ENCODE assay signal across 8 cellular contexts in the genomic region with DNA sequence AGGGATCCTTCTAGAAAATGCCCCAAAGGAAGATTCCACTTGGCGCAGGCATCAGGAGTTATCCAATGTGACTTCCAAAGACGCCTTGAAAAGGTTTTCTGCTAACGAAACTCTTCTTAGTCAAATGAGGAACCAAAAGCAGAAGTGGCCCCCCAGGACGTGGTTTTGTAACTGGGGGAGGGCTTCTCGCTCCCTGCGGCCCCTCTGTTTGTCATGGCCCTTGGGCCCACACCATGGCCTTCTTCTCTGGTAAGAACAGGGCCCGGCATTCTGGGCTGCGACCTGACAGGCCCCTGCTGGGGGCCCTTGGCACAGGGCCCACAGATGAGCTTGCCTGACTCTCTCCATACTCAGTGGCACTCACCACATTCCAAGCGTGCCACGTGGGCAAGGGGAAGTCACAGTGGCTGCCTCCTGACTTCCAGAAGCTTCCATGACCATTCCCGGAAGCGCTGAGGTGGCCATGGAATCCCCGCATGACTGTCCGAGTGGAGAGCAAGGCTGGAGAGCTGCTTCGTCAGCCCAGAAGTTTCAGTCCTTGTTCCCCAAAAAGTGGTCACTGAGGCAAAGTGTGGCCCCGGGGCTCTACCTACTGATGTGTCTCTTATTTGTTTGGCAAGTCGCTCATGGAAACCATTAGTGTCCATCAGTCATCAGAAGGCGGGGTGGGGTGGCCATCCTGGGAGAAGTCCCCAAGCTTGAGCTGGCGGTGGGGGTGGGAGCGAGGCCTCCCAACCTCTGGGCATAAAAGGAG. TPM values are rescaled to one million over a fixed set of nuclear protein-coding genes. Genes with fewer than 3 reads are reported as not detected.
A peak's percentile ranks its signal among the peaks of the same experiment; 100 is the strongest.
DNase-seq lines count a peak whose midpoint lies in the region; ATAC-seq and TF ChIP-seq lines count a peak whose summit lies in the region.

No MANE protein-coding gene starts in this region.

- in situ Hi-C loops in gastrocnemius medialis (cut with MboI; ENCODE audit: low sequenced_read_pairs in 4 of 4): no loop called here
- in situ Hi-C loops in ACHN (cut with HindIII; ENCODE audit: low pct_ligation_motif_present, low pct_unique_long_range_greater_than_20kb, low sequenced_read_pairs): no loop called here

- WGBS in heart left ventricle, 4 donors: 85 to 90% (median 89%) methylated on average over 15 to 20 of the region's 20 CpGs

- ATAC-seq in HG03025 (IDR thresholded peaks at IDR 0.05; ENCODE audit: low FRiP score, unreplicated experiment) (peak; percentile 33), heart left ventricle (peak in 2 of 4 donors; percentile 1 to 4), gastrocnemius medialis (no peak), HG02970 (IDR thresholded peaks at IDR 0.05; ENCODE audit: low FRiP score, unreplicated experiment) (no peak)

- peak overlapping the region; percentile 81 for H3K27ac Mint-ChIP-seq in activated T-cell treated with anti-CD3 and anti-CD28 coated beads, Interleukin-2, amount 50 U/mL, for 24 hours

- H3K27me3 Mint-ChIP-seq in activated T-cell treated with anti-CD3 and anti-CD28 coated beads, Interleukin-2, amount 50 U/mL, for 24 hours: no peaks in the 10 kb centered on the region

- peaks cover 8% of the 10 kb centered on the region for H3K36me3 Mint-ChIP-seq in activated T-cell treated with anti-CD3 and anti-CD28 coated beads, Interleukin-2, amount 50 U/mL, for 24 hours (ENCODE audit: low read depth)

- DNase-seq in activated T-cell treated with anti-CD3 and anti-CD28 coated beads, Interleukin-2, amount 50 U/mL, for 24 hours: peak; percentile 39
- DNase-seq in activated T-cell treated with anti-CD3 and anti-CD28 coated beads, Interleukin-2, amount 50 U/mL, for 48 hours: no peak
- peak; percentile 92 for DNase-seq in SKM-1 treated with dmso at 0.1 percent for 144 hours (lab: John Stamatoyannopoulos, UW; ENCODE audit: unreplicated experiment)
- peak; percentile 51 to 79 (median 53) for DNase-seq in heart left ventricle
- peak in 1 of 2 donors; percentile 51 for DNase-seq in gastrocnemius medialis
- DNase-seq in ACHN: no peak

- H3K36me3 ChIP-seq in heart left ventricle (peaks cover 0 to 16% (median 6%) of the 10 kb centered on the region in 9 donors), gastrocnemius medialis (peaks cover 0 to 5% of the 10 kb centered on the region in 2 donors)

- peak overlapping the region; percentile 69 for H3K4me3 Mint-ChIP-seq in activated T-cell treated with anti-CD3 and anti-CD28 coated beads, Interleukin-2, amount 50 U/mL, for 24 hours

- intact Hi-C loops in heart left ventricle (cut with DNase I) (no loop called here), gastrocnemius medialis (cut with DNase I; ENCODE audit: low total_unique reads) (loop anchor here (1.0 kb wide), 1 partner anchor 23 kb away; no protein-coding TSS in a partner anchor)

- peak overlapping the region in 11 of 12 donors; percentile 82 to 96 (median 87) for H3K27ac ChIP-seq in heart left ventricle
- peak overlapping the region in 3 of 4 donors; percentile 74 to 82 (median 81) for H3K27ac ChIP-seq in gastrocnemius medialis

- peaks cover 41% of the 10 kb centered on the region for H3K4me1 Mint-ChIP-seq in activated T-cell treated with anti-CD3 and anti-CD28 coated beads, Interleukin-2, amount 50 U/mL, for 24 hours (ENCODE audit: low read depth)

- TF ChIP-seq CTCF in heart left ventricle (IDR thresholded peaks at IDR 0.05) (no peak), gastrocnemius medialis (IDR thresholded peaks at IDR 0.05 in 4 of 5, conservative IDR thresholded peaks at IDR 0.05 in 1 of 5) (no peak)

- H3K9me3 Mint-ChIP-seq in activated T-cell treated with anti-CD3 and anti-CD28 coated beads, Interleukin-2, amount 50 U/mL, for 24 hours: no peaks in the 10 kb centered on the region

- no peaks in the 10 kb centered on the region for H3K27me3 ChIP-seq in heart left ventricle
- H3K27me3 ChIP-seq in gastrocnemius medialis: no peaks in the 10 kb centered on the region

- H3K4me3 ChIP-seq in heart left ventricle: peak overlapping the region in 9 of 12 donors; percentile 72 to 97 (median 90)
- H3K4me3 ChIP-seq in gastrocnemius medialis: peak overlapping the region in 2 of 4 donors; percentile 75 to 78

- peaks cover 11 to 80% (median 53%) of the 10 kb centered on the region in 12 donors for H3K4me1 ChIP-seq in heart left ventricle
- H3K4me1 ChIP-seq in gastrocnemius medialis: peaks cover 16 to 27% of the 10 kb centered on the region in 2 donors

- TF ChIP-seq POLR2A in heart left ventricle (IDR thresholded peaks at IDR 0.05): no peak
- TF ChIP-seq POLR2A in gastrocnemius medialis (IDR thresholded peaks at IDR 0.05): no peak

- H3K9me3 ChIP-seq in heart left ventricle (no peaks in the 10 kb centered on the region), gastrocnemius medialis (no peaks in the 10 kb centered on the region)

RNA-seq across cellular contexts. Expression of a gene that starts 0.9 kb away (rescaled TPM):
- total RNA-seq in heart left ventricle (100 to 1,000 TPM in 8 of 9 donors, 10 to 100 TPM in 1; 97.8 to 482 (median 138) TPM), gastrocnemius medialis (10 to 100 TPM; 25.2 to 58.7 (median 51.9) TPM)
- 100 to 1,000 TPM in 1 of 2 donors, 10 to 100 TPM in 1; 92.2 to 122 TPM for polyA plus RNA-seq in heart left ventricle

RNA-seq across cellular contexts. Expression of a gene that starts 11.3 kb away (rescaled TPM):
- under 1 TPM; 0.07 to 0.64 (median 0.25) TPM for total RNA-seq in heart left ventricle
- polyA plus RNA-seq in heart left ventricle: under 1 TPM in 1 of 2 donors, not detected in 1; 0.17 TPM
- total RNA-seq in gastrocnemius medialis: under 1 TPM in 1 of 4 donors, not detected in 3; 0.07 TPM

RNA-seq across cellular contexts. Expression of a gene that starts 24.2 kb away (rescaled TPM):
- 100 to 1,000 TPM in 7 of 9 donors, 10 to 100 TPM in 2; 38.5 to 153 (median 116) TPM for total RNA-seq in heart left ventricle
- 100 to 1,000 TPM in 1 of 2 donors, 10 to 100 TPM in 1; 66.4 to 130 TPM for polyA plus RNA-seq in heart left ventricle
- total RNA-seq in gastrocnemius medialis: 10 to 100 TPM; 27.1 to 38.2 (median 33.7) TPM

RNA-seq across cellular contexts. Expression of a gene that starts 26.9 kb away (rescaled TPM):
- total RNA-seq in heart left ventricle (10 to 100 TPM; 21.7 to 43.8 (median 27.7) TPM), gastrocnemius medialis (10 to 100 TPM; 37.8 to 44.3 (median 40.9) TPM)
- polyA plus RNA-seq in heart left ventricle: 10 to 100 TPM; 21.9 to 24.4 TPM

RNA-seq across cellular contexts. Expression of a gene that starts 34.7 kb away (rescaled TPM):
- total RNA-seq in heart left ventricle (10 to 100 TPM; 34.6 to 51.0 (median 43.7) TPM), gastrocnemius medialis (10 to 100 TPM; 31.6 to 41.3 (median 35.1) TPM)
- polyA plus RNA-seq in heart left ventricle: 10 to 100 TPM; 14.1 to 39.6 TPM

Comparison
In these comparisons a context has a peak if more than half of its experiments do, and no peak if none do; other contexts are left out.
1. DNase-seq: peak in activated T-cell treated with anti-CD3 and anti-CD28 coated beads, Interleukin-2, amount 50 U/mL, for 24 hours (single experiment), SKM-1 treated with dmso at 0.1 percent for 144 hours (single experiment) and heart left ventricle (5 of 5); none in activated T-cell treated with anti-CD3 and anti-CD28 coated beads, Interleukin-2, amount 50 U/mL, for 48 hours (0 of 2) and ACHN (single experiment).